Comparison of ENCODE assay signal across 19 cellular contexts in the genomic region with DNA sequence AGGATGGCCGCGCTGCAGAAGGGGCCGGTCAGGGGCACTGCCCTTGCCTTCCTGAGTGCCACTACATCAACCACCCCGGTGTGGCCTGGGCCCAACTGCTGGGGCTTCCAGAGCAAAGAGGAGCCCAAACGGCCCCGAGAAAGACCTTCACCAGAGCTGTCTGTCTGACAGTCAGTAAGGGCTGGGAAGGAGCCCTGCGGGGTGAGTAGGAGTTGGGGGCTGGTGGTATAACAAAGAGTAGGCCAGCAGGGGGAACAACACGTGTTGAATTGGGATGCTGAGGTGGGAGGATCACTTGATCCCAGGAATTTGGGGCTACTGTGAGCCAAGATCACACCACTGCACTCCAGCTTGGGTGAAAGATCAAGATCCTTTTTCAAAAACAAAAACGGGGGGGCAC. TPM values are rescaled to one million over a fixed set of nuclear protein-coding genes. Genes with fewer than 3 reads are reported as not detected.
"Had no signal": no experiment of that assay in that cellular context is flagged by ENCODE, and none has a peak within 500 bp of the region (broad histone marks: within the 10 kb centered on the region; RNA-seq: fewer than 3 reads in every experiment).

No MANE protein-coding gene starts in this region.

- H3K4me1 ChIP-seq: left lung, upper lobe of left lung had no signal

- H3K27me3 Mint-ChIP-seq: activated B cell treated with CpG ODN at 0.5 μM for 24 hours; activated naive CD8-positive, alpha-beta T cell treated with anti-CD3 and anti-CD28 coated beads for 36 hours; activated T-cell treated with anti-CD3 and anti-CD28 coated beads, Interleukin-2, amount 50 U/mL, for 24 hours had no signal

- H3K27ac Mint-ChIP-seq: activated B cell treated with CpG ODN at 0.5 μM for 24 hours; activated naive CD8-positive, alpha-beta T cell treated with anti-CD3 and anti-CD28 coated beads for 36 hours; activated T-cell treated with anti-CD3 and anti-CD28 coated beads, Interleukin-2, amount 50 U/mL, for 24 hours; nephron had no signal

- ATAC-seq: left lung, T-cell had no signal

- H3K36me3 Mint-ChIP-seq: activated naive CD8-positive, alpha-beta T cell treated with anti-CD3 and anti-CD28 coated beads for 36 hours; T-cell had no signal

- H3K4me1 Mint-ChIP-seq: activated naive CD8-positive, alpha-beta T cell treated with anti-CD3 and anti-CD28 coated beads for 36 hours; nephron had no signal

- H3K27me3 ChIP-seq: esophagus muscularis mucosa, left lung, ovary, upper lobe of left lung had no signal

- H3K9me3 ChIP-seq: esophagus muscularis mucosa, left lung, ovary, upper lobe of left lung had no signal

- FAIRE-seq: endometrium had no signal

- H3K27ac ChIP-seq: esophagus muscularis mucosa, left lung, ovary, upper lobe of left lung had no signal

- H3K9me3 Mint-ChIP-seq: activated B cell treated with CpG ODN at 0.5 μM for 24 hours; activated naive CD8-positive, alpha-beta T cell treated with anti-CD3 and anti-CD28 coated beads for 36 hours; activated T-cell treated with anti-CD3 and anti-CD28 coated beads, Interleukin-2, amount 50 U/mL, for 24 hours; nephron; T-cell had no signal

- H3K4me3 ChIP-seq: esophagus muscularis mucosa, left lung, ovary, upper lobe of left lung had no signal

- H3K36me3 ChIP-seq: esophagus muscularis mucosa, left lung, ovary, upper lobe of left lung had no signal

- DNase-seq: activated B cell treated with CpG ODN at 0.5 μM for 24 hours; activated gamma-delta T cell; activated naive CD8-positive, alpha-beta T cell treated with anti-CD3 and anti-CD28 coated beads for 36 hours; activated T-cell treated with anti-CD3 and anti-CD28 coated beads, Interleukin-2, amount 50 U/mL, for 24 hours; anterior cingulate cortex; islet precursor cell; ovary; stimulated activated CD4-positive, alpha-beta T cell treated with anti-CD3 and anti-CD28 coated beads, Interleukin-12 subunit alpha, Interleukin-12 subunit beta, amount 100 ng/mL, for 4 hours; stimulated activated naive CD4-positive, alpha-beta T cell treated with Interleukin-2 at 50 U/mL for 16 hours; T-cell had no signal

- H3K4me3 Mint-ChIP-seq: activated B cell treated with CpG ODN at 0.5 μM for 24 hours; activated naive CD8-positive, alpha-beta T cell treated with anti-CD3 and anti-CD28 coated beads for 36 hours; activated T-cell treated with anti-CD3 and anti-CD28 coated beads, Interleukin-2, amount 50 U/mL, for 24 hours; nephron; T-cell had no signal

RNA-seq across cellular contexts. Expression of a gene that starts 3.9 kb away (rescaled TPM):
- total RNA-seq: activated B cell treated with CpG ODN at 0.5 μM for 24 hours; activated naive CD8-positive, alpha-beta T cell treated with anti-CD3 and anti-CD28 coated beads for 36 hours; cerebellum; dermis microvascular lymphatic vessel endothelial cell; esophagus muscularis mucosa; fibroblast of villous mesenchyme; left lung; ovary; T-cell; temporal lobe; upper lobe of left lung had no signal
- polyA plus RNA-seq: ovary had no signal

RNA-seq across cellular contexts. Expression of a gene that starts 21.4 kb away (rescaled TPM):
- total RNA-seq: activated B cell treated with CpG ODN at 0.5 μM for 24 hours; activated naive CD8-positive, alpha-beta T cell treated with anti-CD3 and anti-CD28 coated beads for 36 hours; cerebellum; fibroblast of villous mesenchyme; T-cell; temporal lobe had no signal

RNA-seq across cellular contexts. Expression of a gene that starts 34.6 kb away (rescaled TPM):
- total RNA-seq: activated naive CD8-positive, alpha-beta T cell treated with anti-CD3 and anti-CD28 coated beads for 36 hours; temporal lobe had no signal
